In the genomic region with DNA sequence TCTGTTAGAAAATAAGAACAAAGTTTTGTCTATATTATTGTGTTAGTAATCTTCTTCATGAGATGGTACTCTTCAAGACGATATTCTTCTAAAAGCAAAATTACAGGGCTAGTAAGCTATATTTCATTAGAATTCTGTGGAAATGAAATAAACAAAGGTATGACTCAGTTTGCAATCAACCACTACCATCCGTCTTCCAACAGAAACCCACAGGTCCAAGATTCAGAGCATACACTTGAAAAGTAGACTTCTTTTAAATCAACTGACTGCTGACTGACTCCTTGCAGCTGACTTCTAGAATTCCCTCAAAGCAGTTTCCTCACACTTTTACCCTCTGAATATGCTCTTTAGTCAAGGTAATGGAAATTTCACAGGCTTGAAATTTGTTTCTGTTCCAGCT, we compare ENCODE assay signal across 24 cellular contexts.
"Had no signal": no experiment of that assay in that cellular context is flagged by ENCODE, and none has a peak within 500 bp of the region (broad histone marks: within the 10 kb centered on the region; RNA-seq: fewer than 3 reads in every experiment).

No MANE protein-coding gene starts in this region.

- DNase-seq: activated CD4-positive, alpha-beta T cell treated with anti-CD3 and anti-CD28 coated beads for 48 hours; activated CD4-positive, alpha-beta T cell treated with anti-CD3 and anti-CD28 coated beads, Interleukin-2, amount 50 U/mL, for 48 hours; activated CD4-positive, CD25-positive, alpha-beta regulatory T cell treated with anti-CD3 and anti-CD28 coated beads, Interleukin-2, amount 50 U/mL, for 72 hours; activated CD8-positive, alpha-beta memory T cell treated with anti-CD3 and anti-CD28 coated beads, Interleukin-2, amount 10 ng/mL, durations not matched to agents 7 days and 5 days; activated effector memory CD4-positive, alpha-beta T cell treated with Interleukin-2 at 50 U/mL for 16 hours; activated naive CD4-positive, alpha-beta T cell treated with Interleukin-2 at 50 U/mL for 16 hours; activated T-cell treated with anti-CD3 and anti-CD28 coated beads, Interleukin-2, amount 50 U/mL, for 24 hours; KBM-7; NCI-H1092; NCI-H1417; NCI-H1930; NCI-H2107; NCI-H345; NCI-H510A; NCI-H526 treated with DMSO at 0.1 percent for 48 hours; NK-92 treated with Interleukin-12 subunit alpha and Interleukin-12 subunit beta, amount 100 ng/mL, for 24 hours; OCI-M1; Peyer's patch; Right ventricle myocardium superior; SJCRH30; SK-N-SH; SW 1271 had no signal

- H3K27ac ChIP-seq: Peyer's patch, RWPE1, SJCRH30 had no signal

- H3K9ac ChIP-seq: SK-N-SH had no signal

- H3K9me3 ChIP-seq: Peyer's patch, SJCRH30, SK-N-SH had no signal

- H3K36me3 ChIP-seq: Peyer's patch, SJCRH30 had no signal

- H3K4me3 ChIP-seq: Peyer's patch, SJCRH30 had no signal

- ATAC-seq: activated CD8-positive, alpha-beta memory T cell treated with anti-CD3 and anti-CD28 coated beads, Interleukin-2, amount 10 ng/mL, durations not matched to agents 7 days and 5 days; WTC11 had no signal

- H3K4me1 ChIP-seq: Peyer's patch, SJCRH30 had no signal
